2 cellular contexts compared by ENCODE assay signal in the genomic region with DNA sequence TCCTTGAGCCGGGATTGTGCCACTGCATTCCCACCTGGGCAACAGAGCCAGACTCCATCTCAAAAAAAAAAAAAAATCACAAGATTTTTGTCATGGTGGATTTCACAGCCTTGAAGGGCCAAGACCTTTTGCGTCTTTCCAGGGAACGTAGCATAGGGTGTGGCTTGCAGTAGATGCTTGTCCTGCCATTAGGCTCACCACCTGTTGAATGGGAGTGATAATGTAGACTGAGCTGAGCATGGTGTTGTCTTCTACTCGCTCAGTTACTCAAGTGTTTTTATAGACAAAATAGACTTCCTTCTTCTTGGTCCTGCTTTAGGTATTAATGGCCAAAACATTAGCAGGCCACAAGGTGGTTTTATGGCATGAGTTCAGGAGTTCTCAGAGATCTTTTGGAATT.
TF ChIP-seq lines count a peak whose summit lies in the region.

No MANE protein-coding gene starts in this region.

TF ChIP-seq in HepG2, 621 proteins besides CTCF, POLR2A, EP300 and RAD21:
- TF ChIP-seq PBX3 (CRISPR knock-in tag; IDR thresholded peaks at IDR 0.05; ENCODE audit: borderline replicate concordance) (no peak), HMG20A (CRISPR knock-in tag; IDR thresholded peaks at IDR 0.05; ENCODE audit: borderline replicate concordance) (no peak), RBM22 (optimal IDR thresholded peaks at IDR 0.05; ENCODE audit: low read length) (peak; percentile 38), ZNF850 (CRISPR knock-in tag; conservative IDR thresholded peaks at IDR 0.05) (no peak)

TF ChIP-seq in HEK293, 187 proteins besides CTCF, POLR2A, EP300 and RAD21:
- no peak for TF ChIP-seq ZNF239 (tag by site-specific recombination; IDR thresholded peaks at IDR 0.05)
- TF ChIP-seq SCRT1 (tag by site-specific recombination; IDR thresholded peaks at IDR 0.05; ENCODE audit: borderline replicate concordance), result peak; percentile 71; the same call in 1 of the 2 replicates
- TF ChIP-seq ZSCAN16 (tag by site-specific recombination; IDR thresholded peaks at IDR 0.05), result no peak
- peak; percentile 72 for TF ChIP-seq SCRT2 (tag by site-specific recombination; IDR thresholded peaks at IDR 0.05)
